ENCODE assay signal across 22 cellular contexts in the genomic region with DNA sequence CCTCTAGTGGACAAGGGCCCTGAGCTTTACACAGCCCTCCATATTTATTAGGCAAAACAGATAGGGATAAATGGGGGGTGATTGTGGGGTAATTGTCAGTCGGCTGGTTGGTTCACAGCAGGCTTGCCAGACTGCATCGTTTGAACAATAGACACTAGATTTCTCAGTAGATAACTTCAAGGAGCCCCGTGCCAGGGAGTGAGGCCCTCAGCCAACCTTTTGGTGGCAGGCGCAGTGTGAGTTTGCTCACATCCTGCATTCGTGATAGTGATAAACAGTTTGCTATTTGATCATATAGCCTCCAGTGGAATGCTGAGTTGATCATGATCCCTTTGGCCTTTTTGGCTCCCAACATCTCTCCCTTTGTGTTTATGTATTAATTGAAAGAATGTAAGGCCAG.
"Had no signal": no experiment of that assay in that cellular context is flagged by ENCODE, and none has a peak within 500 bp of the region (broad histone marks: within the 10 kb centered on the region; RNA-seq: fewer than 3 reads in every experiment).

No MANE protein-coding gene starts in this region.

- H3K9me3 Mint-ChIP-seq: activated CD4-positive, alpha-beta memory T cell treated with anti-CD3 and anti-CD28 coated beads for 36 hours; activated naive CD4-positive, alpha-beta T cell treated with anti-CD3 and anti-CD28 coated beads, Interleukin-2, amount 50 U/mL, for 72 hours; activated T-helper 1 cell treated with anti-CD3 and anti-CD28 coated beads, Interleukin-12 subunit alpha, Interleukin-12 subunit beta, Interleukin-2, Interleukin-4 antibody, amounts not matched to agents 30 ng/mL and 10 ng/mL and 1 ng/mL, durations not matched to agents 14 hours and 24 hours and 36 hours; effector memory CD8-positive, alpha-beta T cell; mesothelial cell of epicardium; nephron; stimulated activated naive CD8-positive, alpha-beta T cell treated with anti-CD3 and anti-CD28 coated beads, Interleukin-15, Interleukin-2, amounts not matched to agents 100 ng/mL and 50 ng/mL, for 24 hours had no signal

- H3K4me3 Mint-ChIP-seq: activated CD4-positive, alpha-beta memory T cell treated with anti-CD3 and anti-CD28 coated beads for 36 hours; effector memory CD8-positive, alpha-beta T cell; mesothelial cell of epicardium; stimulated activated naive CD8-positive, alpha-beta T cell treated with anti-CD3 and anti-CD28 coated beads, Interleukin-15, Interleukin-2, amounts not matched to agents 100 ng/mL and 50 ng/mL, for 24 hours had no signal

- H3K27me3 Mint-ChIP-seq: activated CD4-positive, alpha-beta memory T cell treated with anti-CD3 and anti-CD28 coated beads for 36 hours; stimulated activated naive CD8-positive, alpha-beta T cell treated with anti-CD3 and anti-CD28 coated beads, Interleukin-15, Interleukin-2, amounts not matched to agents 100 ng/mL and 50 ng/mL, for 24 hours had no signal

- DNase-seq: activated CD4-positive, alpha-beta memory T cell treated with anti-CD3 and anti-CD28 coated beads for 36 hours; activated gamma-delta T cell treated with Interleukin-2 at 50 U/mL for 16 hours; activated T-cell treated with anti-CD3 and anti-CD28 coated beads for 4 hours; adrenal gland; cerebellar nuclear complex; effector memory CD8-positive, alpha-beta T cell; foreskin fibroblast; hippocampal formation; psoas muscle; right cardiac atrium; small intestine; stimulated activated CD4-positive, alpha-beta T cell treated with anti-CD3 and anti-CD28 coated beads, Interleukin-15, amount 100 ng/mL, for 24 hours; stimulated activated CD4-positive, alpha-beta T cell treated with anti-CD3 and anti-CD28 coated beads, Interleukin-2, amount 100 ng/mL, for 48 hours; testis; upper lobe of right lung had no signal

- H3K36me3 Mint-ChIP-seq: activated naive CD4-positive, alpha-beta T cell treated with anti-CD3 and anti-CD28 coated beads, Interleukin-2, amount 50 U/mL, for 72 hours had no signal

- H3K27ac ChIP-seq: adrenal gland, epithelial cell of prostate, psoas muscle, testis, upper lobe of right lung had no signal

- ATAC-seq: activated naive CD4-positive, alpha-beta T cell treated with anti-CD3 and anti-CD28 coated beads, Interleukin-2, amount 50 U/mL, for 72 hours; effector memory CD8-positive, alpha-beta T cell; psoas muscle; right cardiac atrium; upper lobe of right lung had no signal

- H3K27me3 ChIP-seq: adrenal gland, testis, upper lobe of right lung had no signal

- H3K4me3 ChIP-seq: adrenal gland, lung, psoas muscle, testis, upper lobe of right lung had no signal

- H3K36me3 ChIP-seq: adrenal gland, upper lobe of right lung had no signal

- H3K27ac Mint-ChIP-seq: activated CD4-positive, alpha-beta memory T cell treated with anti-CD3 and anti-CD28 coated beads for 36 hours; activated naive CD4-positive, alpha-beta T cell treated with anti-CD3 and anti-CD28 coated beads, Interleukin-2, amount 50 U/mL, for 72 hours; activated T-helper 1 cell treated with anti-CD3 and anti-CD28 coated beads, Interleukin-12 subunit alpha, Interleukin-12 subunit beta, Interleukin-2, Interleukin-4 antibody, amounts not matched to agents 30 ng/mL and 10 ng/mL and 1 ng/mL, durations not matched to agents 14 hours and 24 hours and 36 hours; effector memory CD8-positive, alpha-beta T cell; mesothelial cell of epicardium; stimulated activated naive CD8-positive, alpha-beta T cell treated with anti-CD3 and anti-CD28 coated beads, Interleukin-15, Interleukin-2, amounts not matched to agents 100 ng/mL and 50 ng/mL, for 24 hours had no signal

- H3K9me3 ChIP-seq: adrenal gland, psoas muscle, testis, upper lobe of right lung had no signal
